8 cellular contexts compared by ENCODE assay signal in genomic region chr12:64608901-64609542, GRCh38. TPM values are rescaled to one million over a fixed set of nuclear protein-coding genes. Genes with fewer than 3 reads are reported as not detected.
DNase-seq lines count a peak whose midpoint lies in the region; ATAC-seq and TF ChIP-seq lines count a peak whose summit lies in the region.

No MANE protein-coding gene starts in this region.

- TF ChIP-seq POLR2A in esophagus muscularis mucosa (IDR thresholded peaks at IDR 0.05; ENCODE audit: low read depth), result no peak

- TF ChIP-seq EP300 in esophagus muscularis mucosa (IDR thresholded peaks at IDR 0.05), result no peak

- H3K4me3 Mint-ChIP-seq in nephron, result peak overlapping the region; percentile 87 to 96 (median 95)

- CTCF ChIA-PET in AG04449 (lab: Yijun Ruan, JAX), result interaction anchor here (0.7 to 2.4 kb wide), 8 partner anchors 17 to 89 kb away, joined by 3 to 9 read pairs (median 4); no protein-coding TSS in a partner anchor

- ATAC-seq in GM18508 (IDR thresholded peaks at IDR 0.05; ENCODE audit: insufficient read depth, unreplicated experiment) (peak; percentile 25), HG03045 (IDR thresholded peaks at IDR 0.05; ENCODE audit: unreplicated experiment) (peak; percentile 14)

- intact Hi-C loops in esophagus muscularis mucosa (cut with DNase I), result loop anchor here (5.0 kb wide), 2 partner anchors 37 to 57 kb away; no protein-coding TSS in a partner anchor

- no peaks in the 10 kb centered on the region for H3K9me3 Mint-ChIP-seq in nephron

- H3K4me3 ChIP-seq in AG04449 (ENCODE audit: low read depth, low read length) (peak overlapping the region; percentile 77), esophagus muscularis mucosa (peak overlapping the region; percentile 71 to 99 (median 88))

- H3K27ac ChIP-seq in esophagus muscularis mucosa (replicated peaks in 1 of 4), result peak overlapping the region; percentile 90 to 94 (median 93)

- H3K27me3 ChIP-seq in esophagus muscularis mucosa, result no peaks in the 10 kb centered on the region

- no peaks in the 10 kb centered on the region for H3K36me3 ChIP-seq in esophagus muscularis mucosa

- peak overlapping the region; percentile 81 to 95 (median 91) for H3K27ac Mint-ChIP-seq in nephron

- H3K36me3 Mint-ChIP-seq in nephron (ENCODE audit: low read depth), result peaks cover 5% of the 10 kb centered on the region

- H3K9me3 ChIP-seq in esophagus muscularis mucosa, result no peaks in the 10 kb centered on the region

- POLR2A ChIA-PET in AG04449 (lab: Yijun Ruan, JAX), result interaction anchor here (0.9 to 1.2 kb wide), 4 partner anchors 17 to 86 kb away, joined by 3 to 4 read pairs (median 3); no protein-coding TSS in a partner anchor

- no peak for TF ChIP-seq CTCF in AG04449 (IDR thresholded peaks at IDR 0.05; ENCODE audit: insufficient read depth, low read length, missing control alignments)
- peak in 1 of 3 experiments; percentile 6 for TF ChIP-seq CTCF in esophagus muscularis mucosa (IDR thresholded peaks at IDR 0.05)
- no peak for TF ChIP-seq CTCF in nephron (IDR thresholded peaks at IDR 0.05; ENCODE audit: unreplicated experiment in 3 of 3)

- H3K27me3 Mint-ChIP-seq in nephron (ENCODE audit: low read depth), result peaks cover 7% of the 10 kb centered on the region

- peaks cover 13 to 41% (median 34%) of the 10 kb centered on the region in 4 donors for H3K4me1 ChIP-seq in esophagus muscularis mucosa

- H3K4me1 Mint-ChIP-seq in nephron, result peaks cover 16% of the 10 kb centered on the region

- DNase-seq in AG04449 (ENCODE audit: low read depth, low spot score) (no peak), NCI-H774 (lab: John Stamatoyannopoulos, UW) (peak; percentile 34), esophagus muscularis mucosa (ENCODE audit: extremely low spot score) (no peak), midbrain (lab: John Stamatoyannopoulos, UW) (no peak)
- DNase-seq in activated CD8-positive, alpha-beta memory T cell treated with anti-CD3 and anti-CD28 coated beads for 24 hours, result peak; percentile 77

- WGBS in esophagus muscularis mucosa, result 4% methylated on average over 16 of the region's 16 CpGs

RNA-seq across cellular contexts. Expression of gene RASSF3, which starts 1.3 kb away (rescaled TPM):
- total RNA-seq in esophagus muscularis mucosa, result 100 to 1,000 TPM; 124 to 299 (median 229) TPM

Comparison
In these comparisons a context has a peak if more than half of its experiments do, and no peak if none do; other contexts are left out.
1. DNase-seq: peak in NCI-H774 (single experiment) and activated CD8-positive, alpha-beta memory T cell treated with anti-CD3 and anti-CD28 coated beads for 24 hours (single experiment); none in AG04449 (single experiment), esophagus muscularis mucosa (single experiment) and midbrain (single experiment).